In the genomic region with DNA sequence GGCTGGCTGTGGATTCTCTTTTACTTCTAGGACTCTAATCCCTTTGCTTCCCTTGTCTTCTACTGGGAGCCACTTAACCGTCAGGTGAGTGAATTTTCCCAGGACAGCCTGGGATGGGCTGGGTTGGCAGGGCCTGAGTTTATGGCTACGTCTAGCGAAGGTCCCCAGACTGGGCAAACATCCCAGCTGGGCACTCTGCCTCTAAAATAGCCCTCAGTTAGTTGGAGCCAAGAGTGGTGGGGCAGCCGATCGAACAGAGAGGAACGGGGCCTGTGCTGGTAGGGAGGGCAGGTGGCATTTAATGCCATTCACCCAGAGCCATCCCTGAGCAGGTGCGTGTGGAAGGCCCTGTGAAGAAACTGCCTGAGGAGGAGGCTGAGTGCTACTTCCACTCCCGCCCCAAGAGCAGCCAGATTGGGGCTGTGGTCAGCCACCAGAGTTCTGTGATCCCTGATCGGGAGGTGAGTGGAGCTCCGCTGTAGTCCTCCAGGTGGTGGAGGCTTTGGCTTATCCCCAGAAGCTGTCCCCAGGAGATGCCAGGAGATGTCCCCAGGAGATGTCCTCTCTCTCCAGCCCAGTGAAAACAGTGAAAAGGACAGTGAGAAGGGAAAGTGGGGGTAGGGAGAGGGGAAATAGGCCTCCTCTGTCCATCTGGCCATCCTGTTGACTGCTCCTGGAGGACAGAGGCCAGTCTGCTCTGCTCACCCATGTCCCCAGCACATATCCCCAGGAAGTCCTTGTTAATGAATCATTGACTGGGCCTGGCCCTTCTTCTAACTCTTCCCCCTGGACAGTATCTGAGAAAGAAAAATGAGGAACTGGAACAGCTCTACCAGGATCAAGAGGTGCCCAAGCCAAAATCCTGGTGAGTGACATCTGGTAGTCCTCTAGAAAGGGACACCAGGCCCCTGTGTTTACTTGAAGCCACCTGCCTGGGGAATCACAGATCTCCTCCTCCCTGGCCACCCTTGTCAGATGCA, we compare ENCODE assay signal across 11 cellular contexts. TPM values are rescaled to one million over a fixed set of nuclear protein-coding genes. Genes with fewer than 3 reads are reported as not detected.
DNase-seq lines count a peak whose midpoint lies in the region; ATAC-seq and TF ChIP-seq lines count a peak whose summit lies in the region.
"Had no signal": no experiment of that assay in that cellular context is flagged by ENCODE, and none has a peak within 500 bp of the region (broad histone marks: within the 10 kb centered on the region; RNA-seq: fewer than 3 reads in every experiment).

No MANE protein-coding gene starts in this region.

- H3K4me3 ChIP-seq in right atrium auricular region: no peak overlapping the region
- H3K4me3 ChIP-seq in adrenal gland: no peak overlapping the region
- H3K4me3 ChIP-seq in upper lobe of right lung: no peak overlapping the region
- H3K4me3 ChIP-seq: gastroesophageal sphincter, MG63 had no signal

- H3K9me3 ChIP-seq in right atrium auricular region: no peaks in the 10 kb centered on the region
- H3K9me3 ChIP-seq in adrenal gland (replicated peaks in 1 of 3): no peaks in the 10 kb centered on the region
- H3K9me3 ChIP-seq in upper lobe of right lung: no peaks in the 10 kb centered on the region
- H3K9me3 ChIP-seq: gastroesophageal sphincter had no signal

- H3K36me3 ChIP-seq in right atrium auricular region (peaks cover 36% of the 10 kb centered on the region), adrenal gland (replicated peaks in 1 of 2) (peaks cover 0 to 14% of the 10 kb centered on the region in 2 donors), upper lobe of right lung (no peaks in the 10 kb centered on the region)

- no peak for TF ChIP-seq CTCF in right atrium auricular region (IDR thresholded peaks at IDR 0.05)
- no peak for TF ChIP-seq CTCF in adrenal gland (IDR thresholded peaks at IDR 0.05)
- no peak for TF ChIP-seq CTCF in upper lobe of right lung (IDR thresholded peaks at IDR 0.05)

- 59 to 85% (median 65%) methylated on average over 7 to 10 of the region's 10 CpGs for WGBS in adrenal gland, 4 donors

- H3K27me3 ChIP-seq in right atrium auricular region (no peaks in the 10 kb centered on the region), adrenal gland (no peaks in the 10 kb centered on the region), upper lobe of right lung (no peaks in the 10 kb centered on the region)
- H3K27me3 ChIP-seq: gastroesophageal sphincter, MG63 had no signal

- no peak for TF ChIP-seq POLR2A in adrenal gland (IDR thresholded peaks at IDR 0.05)

- intact Hi-C loops in left cardiac atrium (cut with DNase I): loop anchor here (5.0 to 10.0 kb wide), 4 partner anchors 49 to 104 kb away; a partner anchor contains a TSS
- intact Hi-C loops in adrenal gland (cut with DNase I): no loop called here
- intact Hi-C loops in upper lobe of right lung (cut with DNase I): no loop called here

- ATAC-seq in left cardiac atrium (no peak), upper lobe of right lung (no peak), HG03469 (IDR thresholded peaks at IDR 0.05; ENCODE audit: unreplicated experiment) (no peak)
- ATAC-seq: gastroesophageal sphincter had no signal

- DNase-seq in right atrium auricular region (ENCODE audit: low spot score) (no peak), left cardiac atrium (no peak), adrenal gland (peak in 5 of 7 donors; percentile 51 to 63 (median 60)), midbrain (lab: John Stamatoyannopoulos, UW) (peak; percentile 38), upper lobe of right lung (no peak), NCI-H2081 treated with DMSO at 0.1 percent for 48 hours (lab: John Stamatoyannopoulos, UW) (no peak), NK-92 (lab: John Stamatoyannopoulos, UW; ENCODE audit: unreplicated experiment) (no peak)
- DNase-seq: activated CD4-positive, alpha-beta T cell treated with anti-CD3 and anti-CD28 coated beads for 1 hour; MG63 had no signal

- H3K4me1 ChIP-seq in right atrium auricular region (peaks cover 0 to 49% of the 10 kb centered on the region in 2 donors), adrenal gland (replicated peaks in 1 of 2) (peaks cover 35 to 64% of the 10 kb centered on the region in 2 donors), upper lobe of right lung (peaks cover 33% of the 10 kb centered on the region)

- peak overlapping the region; percentile 32 to 65 for H3K27ac ChIP-seq in right atrium auricular region
- H3K27ac ChIP-seq in adrenal gland: peak overlapping the region in 4 of 5 donors; percentile 14 to 82 (median 64)
- peak overlapping the region; percentile 3 for H3K27ac ChIP-seq in upper lobe of right lung

RNA-seq across cellular contexts. Expression of a gene that starts 4.4 kb away (rescaled TPM):
- total RNA-seq in right atrium auricular region (10 to 100 TPM; 28.4 to 35.4 TPM), left cardiac atrium (10 to 100 TPM; 23.4 to 25.4 TPM), adrenal gland (10 to 100 TPM; 45.0 to 91.5 (median 61.8) TPM), upper lobe of right lung (29.4 TPM)
- 10 to 100 TPM; 19.7 to 36.1 (median 23.8) TPM for polyA plus RNA-seq in adrenal gland

RNA-seq across cellular contexts. Expression of a gene that starts 11.9 kb away (rescaled TPM):
- total RNA-seq in right atrium auricular region: 1 to 10 TPM; 1.2 to 6.5 TPM
- under 1 TPM; 0.47 to 0.62 TPM for total RNA-seq in left cardiac atrium
- total RNA-seq in adrenal gland: under 1 TPM in 1 of 8 donors, not detected in 7; 0.19 TPM
- under 1 TPM in 2 of 3 donors, not detected in 1; 0.03 to 0.24 TPM for polyA plus RNA-seq in adrenal gland
- total RNA-seq in upper lobe of right lung: 47.4 TPM

RNA-seq across cellular contexts. Expression of a gene that starts 25.1 kb away (rescaled TPM):
- total RNA-seq in right atrium auricular region (10 to 100 TPM; 37.9 to 45.4 TPM), left cardiac atrium (10 to 100 TPM; 62.6 to 66.3 TPM), adrenal gland (100 to 1,000 TPM in 5 of 8 donors, 10 to 100 TPM in 3; 42.8 to 200 (median 111) TPM), upper lobe of right lung (140 TPM)
- polyA plus RNA-seq in adrenal gland: 100 to 1,000 TPM in 2 of 3 donors, 10 to 100 TPM in 1; 76.1 to 733 (median 478) TPM

RNA-seq across cellular contexts. Expression of a gene that starts 49.8 kb away (rescaled TPM):
- total RNA-seq in right atrium auricular region: 10 to 100 TPM; 11.7 to 12.8 TPM
- total RNA-seq in left cardiac atrium: 10 to 100 TPM; 12.6 to 14.1 TPM
- 10 to 100 TPM in 5 of 8 donors, 1 to 10 TPM in 3; 2.9 to 20.8 (median 12.1) TPM for total RNA-seq in adrenal gland
- polyA plus RNA-seq in adrenal gland: 10 to 100 TPM in 1 of 3 donors, 1 to 10 TPM in 2; 4.5 to 21.1 (median 8.0) TPM
- total RNA-seq in upper lobe of right lung: 16.9 TPM

Comparison
In these comparisons a context has a peak if more than half of its experiments do, and no peak if none do; other contexts are left out.
1. DNase-seq: peak in adrenal gland (5 of 7) and midbrain (single experiment); none in right atrium auricular region (single experiment), left cardiac atrium (single experiment), upper lobe of right lung (single experiment), NCI-H2081 treated with DMSO at 0.1 percent for 48 hours (single experiment) and NK-92 (single experiment).
2. H3K27ac ChIP-seq: peak in every context shown above with its lines; median percentile 64 in adrenal gland; 48 in right atrium auricular region; 3 in upper lobe of right lung.
3. intact Hi-C loops: an anchor here in left cardiac atrium (5.0 to 10.0 kb wide); none called in adrenal gland and upper lobe of right lung.